8 cellular contexts compared by ENCODE assay signal in the genomic region with DNA sequence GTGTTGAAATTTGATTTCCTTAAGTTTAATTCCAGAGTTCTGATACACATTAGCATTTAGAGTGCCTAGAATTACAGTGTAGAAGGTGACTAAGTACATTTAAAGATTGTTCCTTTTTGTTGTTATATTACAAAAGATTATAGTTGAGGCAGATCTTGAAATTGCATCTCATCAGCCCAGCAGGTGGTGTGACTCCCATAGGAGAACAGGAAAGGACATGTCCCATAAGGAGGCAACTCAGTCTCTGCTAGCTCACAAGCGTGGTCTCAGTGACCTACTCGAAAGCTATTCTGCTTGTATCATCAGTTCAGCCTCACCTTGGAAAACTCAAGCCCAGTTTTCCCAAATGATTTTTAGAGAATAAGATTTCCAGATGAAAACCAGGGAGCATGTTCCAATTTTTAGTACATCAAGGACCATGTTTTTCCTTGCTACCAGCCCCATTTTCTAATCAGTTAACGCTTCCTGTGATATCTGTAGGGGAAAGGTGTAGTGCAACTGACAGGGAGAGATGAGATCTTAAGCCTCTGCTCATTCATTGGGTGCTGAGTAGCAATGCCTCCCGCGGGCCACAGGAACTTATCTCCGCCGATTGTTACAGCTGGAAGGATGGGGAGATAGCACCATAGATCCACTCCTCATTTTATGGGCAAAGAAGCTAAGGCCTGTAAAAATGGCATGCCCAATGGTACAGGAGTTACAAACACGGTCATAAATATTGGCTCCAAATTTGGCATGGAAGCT. TPM values are rescaled to one million over a fixed set of nuclear protein-coding genes. Genes with fewer than 3 reads are reported as not detected.
A peak's percentile ranks its signal among the peaks of the same experiment; 100 is the strongest.
DNase-seq lines count a peak whose midpoint lies in the region; ATAC-seq and TF ChIP-seq lines count a peak whose summit lies in the region.

No MANE protein-coding gene starts in this region.

- no peak for TF ChIP-seq CTCF in astrocyte of the cerebellum (IDR thresholded peaks at IDR 0.05; ENCODE audit: low read depth, low read length, missing control alignments)
- peak in 1 of 6 experiments; percentile 12 for TF ChIP-seq CTCF in thyroid gland (IDR thresholded peaks at IDR 0.05)

- peaks cover under 1 to 7% of the 10 kb centered on the region in 2 donors for H3K4me1 ChIP-seq in thyroid gland

- no peaks in the 10 kb centered on the region for H3K9me3 Mint-ChIP-seq in activated CD4-positive, alpha-beta T cell treated with anti-CD3 and anti-CD28 coated beads, Interleukin-2, amount 10 ng/mL, durations not matched to agents 24 days and 14 days

- peak overlapping the region; percentile 51 to 94 (median 85) for H3K27ac ChIP-seq in thyroid gland

- in situ Hi-C loops in astrocyte of the cerebellum (cut with HindIII; ENCODE audit: low sequenced_read_pairs), result no loop called here

- H3K27ac Mint-ChIP-seq in activated CD4-positive, alpha-beta T cell treated with anti-CD3 and anti-CD28 coated beads, Interleukin-2, amount 10 ng/mL, durations not matched to agents 24 days and 14 days, result no peak overlapping the region

- H3K4me3 ChIP-seq in astrocyte of the cerebellum (ENCODE audit: low read depth, low read length) (peak overlapping the region; percentile 79), thyroid gland (replicated peaks in 1 of 3) (peak overlapping the region in 1 of 3 donors; percentile 81)

- peak overlapping the region; percentile 78 for H3K4me3 Mint-ChIP-seq in activated CD4-positive, alpha-beta T cell treated with anti-CD3 and anti-CD28 coated beads, Interleukin-2, amount 10 ng/mL, durations not matched to agents 24 days and 14 days

- 75 to 78% methylated on average over 8 of the region's 8 CpGs for WGBS in thyroid gland, 2 donors

- ATAC-seq in HG03039 (IDR thresholded peaks at IDR 0.05; ENCODE audit: unreplicated experiment) (no peak), HG03354 (IDR thresholded peaks at IDR 0.05; ENCODE audit: poor library complexity, severe bottlenecking, unreplicated experiment) (no peak)

- H3K36me3 Mint-ChIP-seq in activated CD4-positive, alpha-beta T cell treated with anti-CD3 and anti-CD28 coated beads, Interleukin-2, amount 10 ng/mL, durations not matched to agents 24 days and 14 days (ENCODE audit: low read depth), result peaks cover 2% of the 10 kb centered on the region

- no peaks in the 10 kb centered on the region for H3K9me3 ChIP-seq in thyroid gland

- peaks cover 20% of the 10 kb centered on the region for H3K4me1 Mint-ChIP-seq in activated CD4-positive, alpha-beta T cell treated with anti-CD3 and anti-CD28 coated beads, Interleukin-2, amount 10 ng/mL, durations not matched to agents 24 days and 14 days

- intact Hi-C loops in activated CD4-positive, alpha-beta T cell treated with anti-CD3 and anti-CD28 coated beads, Interleukin-2, amount 10 ng/mL, durations not matched to agents 24 days and 14 days (cut with micrococcal nuclease), result loop anchor here (10.0 kb wide), 1 partner anchor 261 kb away; no protein-coding TSS in a partner anchor
- intact Hi-C loops in thyroid gland (cut with DNase I), result loop anchor here (10.0 kb wide), 2 partner anchors 151 to 261 kb away; no protein-coding TSS in a partner anchor

- peaks cover 53% of the 10 kb centered on the region for H3K27me3 Mint-ChIP-seq in activated CD4-positive, alpha-beta T cell treated with anti-CD3 and anti-CD28 coated beads, Interleukin-2, amount 10 ng/mL, durations not matched to agents 24 days and 14 days

- H3K27me3 ChIP-seq in thyroid gland, result no peaks in the 10 kb centered on the region

- DNase-seq in activated CD4-positive, alpha-beta T cell treated with anti-CD3 and anti-CD28 coated beads, Interleukin-2, amount 10 ng/mL, durations not matched to agents 24 days and 14 days, result no peak
- DNase-seq in activated CD4-positive, alpha-beta T cell treated with anti-CD3 and anti-CD28 coated beads, Interleukin-2, amount 50 U/mL, for 4 hours, result no peak
- DNase-seq in astrocyte of the cerebellum (ENCODE audit: low read depth), result no peak
- peak; percentile 14 for DNase-seq in left kidney (ENCODE audit: low read depth, low spot score)
- no peak for DNase-seq in thyroid gland
- no peak for DNase-seq in Kasumi-1 (lab: John Stamatoyannopoulos, UW)

- no peaks in the 10 kb centered on the region for H3K36me3 ChIP-seq in thyroid gland

- TF ChIP-seq POLR2A in thyroid gland (IDR thresholded peaks at IDR 0.05), result no peak

RNA-seq across cellular contexts. Expression of a gene that starts 1.1 kb away (rescaled TPM):
- total RNA-seq in activated CD4-positive, alpha-beta T cell treated with anti-CD3 and anti-CD28 coated beads, Interleukin-2, amount 10 ng/mL, durations not matched to agents 24 days and 14 days, result 5.7 and 6.8 TPM in 2 replicates
- total RNA-seq in thyroid gland, result 10 to 100 TPM; 32.1 to 52.7 (median 47.4) TPM
